Comparison of ENCODE assay signal across 8 cellular contexts in the genomic region with DNA sequence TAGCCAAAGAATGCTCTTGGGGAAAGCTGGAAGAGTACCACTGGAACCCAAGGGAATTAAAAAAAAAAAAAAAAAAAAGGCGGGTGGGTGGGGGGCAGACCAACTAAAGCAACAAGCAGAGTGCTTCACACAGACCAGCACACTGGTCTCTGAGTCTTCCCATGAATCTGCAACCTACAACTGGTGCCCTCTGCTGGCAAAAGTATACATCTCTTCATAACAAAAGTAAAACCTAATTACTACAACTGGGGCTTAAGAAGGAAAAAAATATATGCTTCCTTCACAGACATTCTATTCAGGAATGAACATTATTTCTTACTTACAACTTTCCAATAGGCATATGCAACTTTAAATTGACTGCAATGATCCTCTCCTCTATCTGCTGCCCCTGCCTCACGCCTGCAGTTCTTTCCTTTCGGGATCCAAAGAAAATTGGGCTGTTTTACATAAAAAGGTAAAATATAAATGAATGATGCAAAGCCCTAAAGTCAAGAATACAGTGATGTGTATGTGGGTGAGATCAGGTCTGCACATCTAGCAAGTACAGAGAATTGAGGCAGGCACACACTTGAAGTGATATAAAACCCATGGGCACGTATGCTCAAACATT. TPM values are rescaled to one million over a fixed set of nuclear protein-coding genes. Genes with fewer than 3 reads are reported as not detected.
A peak's percentile ranks its signal among the peaks of the same experiment; 100 is the strongest.
DNase-seq lines count a peak whose midpoint lies in the region; ATAC-seq and FAIRE-seq lines count a peak whose summit lies in the region.

No MANE protein-coding gene starts in this region.

- intact Hi-C loops in activated naive CD4-positive, alpha-beta T cell treated with anti-CD3 and anti-CD28 coated beads for 36 hours (cut with micrococcal nuclease), result loop anchor here (1.0 kb wide), 2 partner anchors 83 to 114 kb away; no protein-coding TSS in a partner anchor

- H3K4me1 ChIP-seq in trophoblast cell (ENCODE audit: control insufficient read depth in 1 of 2, insufficient read depth in 2 of 2, low read length in 2 of 2), result no peaks in the 10 kb centered on the region

- peaks cover 4% of the 10 kb centered on the region for H3K9me3 Mint-ChIP-seq in activated naive CD4-positive, alpha-beta T cell treated with anti-CD3 and anti-CD28 coated beads for 36 hours

- H3K4me1 Mint-ChIP-seq in activated naive CD4-positive, alpha-beta T cell treated with anti-CD3 and anti-CD28 coated beads for 36 hours (ENCODE audit: low read depth), result peaks cover 15% of the 10 kb centered on the region

- no peak overlapping the region for H3K4me2 ChIP-seq in trophoblast cell (ENCODE audit: low read length)

- H2BK12ac ChIP-seq in trophoblast cell (ENCODE audit: low read length), result no peak overlapping the region

- H3K9me3 ChIP-seq in trophoblast cell (ENCODE audit: insufficient read depth, low read depth, low read length), result no peaks in the 10 kb centered on the region

- ATAC-seq in GM21381 (IDR thresholded peaks at IDR 0.05; ENCODE audit: unreplicated experiment) (peak; percentile 85), HG03469 (IDR thresholded peaks at IDR 0.05; ENCODE audit: unreplicated experiment) (no peak)

- no peak overlapping the region for H2BK5ac ChIP-seq in trophoblast cell (ENCODE audit: low read depth, low read length, poor library complexity)

- H3K9ac ChIP-seq in trophoblast cell (ENCODE audit: low read length), result no peak overlapping the region

- H3K27ac Mint-ChIP-seq in activated naive CD4-positive, alpha-beta T cell treated with anti-CD3 and anti-CD28 coated beads for 36 hours, result no peak overlapping the region

- H4K91ac ChIP-seq in trophoblast cell (ENCODE audit: low read depth, low read length), result no peak overlapping the region

- H4K12ac ChIP-seq in trophoblast cell (ENCODE audit: low read depth, low read length), result no peak overlapping the region

- no peak overlapping the region for H3K4me3 Mint-ChIP-seq in activated naive CD4-positive, alpha-beta T cell treated with anti-CD3 and anti-CD28 coated beads for 36 hours

- H3K79me2 ChIP-seq in trophoblast cell (ENCODE audit: control insufficient read depth, insufficient read depth, low read length, poor library complexity), result no peaks in the 10 kb centered on the region

- H4K8ac ChIP-seq in trophoblast cell (ENCODE audit: low read depth, low read length), result no peak overlapping the region

- no peak overlapping the region for H3K14ac ChIP-seq in trophoblast cell (ENCODE audit: low read length)

- no peak overlapping the region for H3K27ac ChIP-seq in trophoblast cell (ENCODE audit: low read depth, low read length)

- CTCF ChIA-PET in activated naive CD4-positive, alpha-beta T cell treated with anti-CD3 and anti-CD28 coated beads for 36 hours (lab: Charles Lee), result interaction anchor here (0.6 to 19.2 kb wide), 35 partner anchors 7 to 464 kb away, joined by 3 to 508 read pairs (median 6); no protein-coding TSS in a partner anchor

- DNase-seq in COR-L47 (lab: John Stamatoyannopoulos, UW) (peak; percentile 71), LHCN-M2 (ENCODE audit: low read depth) (peak; percentile 61), RCC 7860 (ENCODE audit: low spot score) (peak; percentile 42), glomerular visceral epithelial cell (ENCODE audit: extremely low spot score) (peak; percentile 71), trophoblast cell (peak; percentile 43 to 88)
- peak; percentile 78 for DNase-seq in activated naive CD4-positive, alpha-beta T cell treated with anti-CD3 and anti-CD28 coated beads for 36 hours

- no peaks in the 10 kb centered on the region for H3K79me1 ChIP-seq in trophoblast cell (ENCODE audit: low read length)

- H3K23ac ChIP-seq in trophoblast cell (ENCODE audit: low read length), result no peak overlapping the region

- no peak overlapping the region for H3K4ac ChIP-seq in trophoblast cell (ENCODE audit: low read depth, low read length)

- no peak overlapping the region for H3K4me3 ChIP-seq in trophoblast cell (ENCODE audit: low read depth, low read length)

- no peaks in the 10 kb centered on the region for H3K36me3 Mint-ChIP-seq in activated naive CD4-positive, alpha-beta T cell treated with anti-CD3 and anti-CD28 coated beads for 36 hours (ENCODE audit: low read depth)

- H3K18ac ChIP-seq in trophoblast cell (ENCODE audit: low read length), result no peak overlapping the region

- no peaks in the 10 kb centered on the region for H3K27me3 ChIP-seq in trophoblast cell (ENCODE audit: insufficient read depth, low read length)

- FAIRE-seq in RCC 7860 (lab: Jason Lieb, UNC), result peak; percentile 55

- no peak overlapping the region for H2AFZ ChIP-seq in trophoblast cell (ENCODE audit: insufficient read depth, low read length, poor library complexity)

- no peaks in the 10 kb centered on the region for H3K27me3 Mint-ChIP-seq in activated naive CD4-positive, alpha-beta T cell treated with anti-CD3 and anti-CD28 coated beads for 36 hours (ENCODE audit: low read depth)

- WGBS in trophoblast cell (ENCODE audit: extremely low coverage, insufficient coverage, insufficient read length), result no CpG with 5 or more reads among the region's 4 CpGs

- no peak overlapping the region for H2BK120ac ChIP-seq in trophoblast cell (ENCODE audit: insufficient read depth, low read length, poor library complexity)

- no peaks in the 10 kb centered on the region for H3K36me3 ChIP-seq in trophoblast cell (ENCODE audit: control insufficient read depth in 1 of 2, insufficient read depth in 2 of 2, low read length in 2 of 2)

- H2AK5ac ChIP-seq in trophoblast cell (ENCODE audit: low read length), result no peak overlapping the region

RNA-seq across cellular contexts. Expression of gene KLHL3, which starts 7.2 kb away (rescaled TPM):
- total RNA-seq in LHCN-M2 (2014; rRNA removed), result 0.19 and 0.34 TPM in 2 replicates
- polyA plus RNA-seq in LHCN-M2 (2012), result 0.11 TPM
- 1 to 10 TPM; 1.7 to 2.0 TPM for total RNA-seq in activated naive CD4-positive, alpha-beta T cell treated with anti-CD3 and anti-CD28 coated beads for 36 hours
- 0.25 and 0.27 TPM in 2 replicates for polyA plus RNA-seq in trophoblast cell (2013)

RNA-seq across cellular contexts. Expression of gene HNRNPA0, which starts 11.0 kb away (rescaled TPM):
- total RNA-seq in LHCN-M2 (2014; rRNA removed), result 10.1 and 12.7 TPM in 2 replicates
- polyA plus RNA-seq in LHCN-M2 (2012), result 23.2 TPM
- 10 to 100 TPM; 27.2 to 28.6 TPM for total RNA-seq in activated naive CD4-positive, alpha-beta T cell treated with anti-CD3 and anti-CD28 coated beads for 36 hours
- 38.9 and 40.9 TPM in 2 replicates for polyA plus RNA-seq in trophoblast cell (2013)
